22 cellular contexts compared by ENCODE assay signal in genomic region chr6:3294396-3294795, GRCh38.
"Had no signal": no experiment of that assay in that cellular context is flagged by ENCODE, and none has a peak within 500 bp of the region (broad histone marks: within the 10 kb centered on the region; RNA-seq: fewer than 3 reads in every experiment).

No MANE protein-coding gene starts in this region.

- H3K4me1 Mint-ChIP-seq: memory B cell, mesothelial cell of epicardium, natural killer cell had no signal

- H3K4me3 ChIP-seq: heart left ventricle, left ventricle myocardium inferior, lower lobe of right lung, neural progenitor cell, pancreas, psoas muscle, right lobe of liver, skin epidermis, stomach had no signal

- H3K4me1 ChIP-seq: lower lobe of right lung had no signal

- H3K36me3 Mint-ChIP-seq: memory B cell, natural killer cell had no signal

- H3K9me3 Mint-ChIP-seq: memory B cell, mesothelial cell of epicardium, natural killer cell, neural progenitor cell had no signal

- ATAC-seq: lower lobe of right lung, natural killer cell, pancreas had no signal

- H3K36me3 ChIP-seq: heart left ventricle, left ventricle myocardium inferior, neural progenitor cell, pancreas had no signal

- H3K4me2 ChIP-seq: neural progenitor cell had no signal

- H3K27ac Mint-ChIP-seq: memory B cell, mesothelial cell of epicardium, natural killer cell had no signal

- H3K9ac ChIP-seq: neural progenitor cell had no signal

- H3K27me3 ChIP-seq: heart left ventricle, neural progenitor cell, pancreas, right lobe of liver had no signal

- FAIRE-seq: colon, islet of Langerhans, pancreas, urothelium cell line had no signal

- H3K9me3 ChIP-seq: heart left ventricle, left ventricle myocardium inferior, lower lobe of right lung, pancreas, psoas muscle, right lobe of liver, stomach had no signal

- H3K27ac ChIP-seq: heart left ventricle, left ventricle myocardium inferior, lower lobe of right lung, neural progenitor cell, pancreas, right lobe of liver, skin epidermis, stomach had no signal

- H2AFZ ChIP-seq: neural progenitor cell had no signal

- H3K4me3 Mint-ChIP-seq: memory B cell, mesothelial cell of epicardium, natural killer cell, neural progenitor cell had no signal

- DNase-seq: dermis blood vessel endothelial cell; foreskin melanocyte; heart left ventricle; hippocampal formation; left ventricle myocardium inferior; lower lobe of right lung; natural killer cell; stimulated activated CD4-positive, alpha-beta T cell treated with anti-CD3 and anti-CD28 coated beads, Interleukin-12 subunit alpha, Interleukin-12 subunit beta, amount 100 ng/mL, for 4 hours; stimulated activated naive CD4-positive, alpha-beta T cell; stomach; substantia nigra; trophoblast cell had no signal
